Comparison of ENCODE assay signal across 8 cellular contexts in genomic region chr15:74768771-74769342, GRCh38. TPM values are rescaled to one million over a fixed set of nuclear protein-coding genes. Genes with fewer than 3 reads are reported as not detected.
A peak's percentile ranks its signal among the peaks of the same experiment; 100 is the strongest.
DNase-seq lines count a peak whose midpoint lies in the region; ATAC-seq and TF ChIP-seq lines count a peak whose summit lies in the region.

No MANE protein-coding gene starts in this region.

- H3K36me3 ChIP-seq in PC-9 (ENCODE audit: low read depth), result no peaks in the 10 kb centered on the region
- H3K36me3 ChIP-seq in parathyroid adenoma (ENCODE audit: control insufficient read depth, insufficient read depth, low read length), result no peaks in the 10 kb centered on the region

- H3K4me2 ChIP-seq in PC-9 (no peak overlapping the region), parathyroid adenoma (ENCODE audit: low read length) (no peak overlapping the region)

- intact Hi-C loops in PC-9 (cut with micrococcal nuclease; ENCODE audit: unreplicated experiment), result loop anchor here (1.0 kb wide), 2 partner anchors 134 to 396 kb away; no protein-coding TSS in a partner anchor

- no peaks in the 10 kb centered on the region for H3F3A ChIP-seq in PC-9 (ENCODE audit: insufficient read depth, low read depth)

- H2AFZ ChIP-seq in PC-9, result no peak overlapping the region
- H2AFZ ChIP-seq in parathyroid adenoma, result no peak overlapping the region

- no peaks in the 10 kb centered on the region for H3K9me2 ChIP-seq in PC-9 (ENCODE audit: insufficient read depth)

- no TSS peak for BruUV-seq in PC-9 (replicated peaks; lab: Mats Ljungman, UMichigan)

- DNase-seq in COR-L47 (lab: John Stamatoyannopoulos, UW) (peak; percentile 33), HFF-Myc (ENCODE audit: extremely low read depth, low read depth) (no peak), PC-9 (peak in 1 of 2 experiments; percentile 52), globus pallidus (ENCODE audit: low spot score) (peak; percentile 54), ureter (ENCODE audit: low spot score) (no peak)
- DNase-seq in activated naive CD4-positive, alpha-beta T cell (lab: John Stamatoyannopoulos, UW), result peak in 3 of 4 experiments; percentile 28 to 57 (median 30)

- POLR2A ChIA-PET in PC-9 (lab: Charles Lee; ENCODE audit: unreplicated experiment), result interaction anchor here (0.7 kb wide), 1 partner anchor 892 kb away, joined by 11 read pairs; no protein-coding TSS in a partner anchor

- no peak overlapping the region for H3K9ac ChIP-seq in parathyroid adenoma

- no peaks in the 10 kb centered on the region for H4K20me1 ChIP-seq in PC-9 (ENCODE audit: insufficient read depth)

- TF ChIP-seq CTCF in HFF-Myc (IDR thresholded peaks at IDR 0.05; ENCODE audit: low read depth, low read length, missing control alignments), result peak; percentile 82
- peak; percentile 90 for TF ChIP-seq CTCF in PC-9 (conservative IDR thresholded peaks at IDR 0.05)
- peak; percentile 79 for TF ChIP-seq CTCF in parathyroid adenoma (IDR thresholded peaks at IDR 0.05)

- H3K9me3 ChIP-seq in PC-9 (ENCODE audit: insufficient read depth, low read depth) (no peaks in the 10 kb centered on the region), parathyroid adenoma (ENCODE audit: control insufficient read depth, low read length) (no peaks in the 10 kb centered on the region)

- H3K27ac ChIP-seq in PC-9, result no peak overlapping the region
- no peak overlapping the region for H3K27ac ChIP-seq in parathyroid adenoma

- H3K4me1 ChIP-seq in PC-9 (replicated peaks; ENCODE audit: insufficient read depth), result peaks cover 8% of the 10 kb centered on the region
- no peaks in the 10 kb centered on the region for H3K4me1 ChIP-seq in parathyroid adenoma

- no peak for ATAC-seq in HG03175 (IDR thresholded peaks at IDR 0.05; ENCODE audit: unreplicated experiment)

- H3K4me3 ChIP-seq in HFF-Myc (replicated peaks; ENCODE audit: low read depth, low read length) (no peak overlapping the region), PC-9 (no peak overlapping the region), parathyroid adenoma (ENCODE audit: low read depth, low read length) (no peak overlapping the region)

- no peaks in the 10 kb centered on the region for H3K27me3 ChIP-seq in PC-9 (ENCODE audit: insufficient read depth, low read depth)
- no peaks in the 10 kb centered on the region for H3K27me3 ChIP-seq in parathyroid adenoma (ENCODE audit: control insufficient read depth, insufficient read depth, low read length)

- CTCF ChIA-PET in PC-9 (lab: Charles Lee), result interaction anchor here (0.6 to 2.1 kb wide), 9 partner anchors 9 to 380 kb away, joined by 3 to 28 read pairs (median 5); no protein-coding TSS in a partner anchor

- no peaks in the 10 kb centered on the region for H3K79me2 ChIP-seq in PC-9 (ENCODE audit: low read depth)
- H3K79me2 ChIP-seq in parathyroid adenoma, result no peaks in the 10 kb centered on the region

RNA-seq across cellular contexts. Expression of gene CSK, which starts 13.0 kb away (rescaled TPM):
- total RNA-seq in PC-9 (2021) (78.3 TPM in 2 replicates), ureter (61.6 TPM)

RNA-seq across cellular contexts. Expression of gene CYP1A2, which starts 20.2 kb away (rescaled TPM):
- total RNA-seq in PC-9 (2021) (not detected in 2 replicates), ureter (not detected)

RNA-seq across cellular contexts. Expression of gene CYP1A1, which starts 43.5 kb away (rescaled TPM):
- total RNA-seq in PC-9 (2021) (0.33 and 0.39 TPM in 2 replicates), ureter (not detected)

RNA-seq across cellular contexts. Expression of gene LMAN1L, which starts 43.8 kb away (rescaled TPM):
- total RNA-seq in PC-9 (2021) (not detected in 2 replicates), ureter (not detected)

RNA-seq across cellular contexts. Expression of gene CPLX3, which starts 57.6 kb away (rescaled TPM):
- total RNA-seq in PC-9 (2021), result not detected in 2 replicates
- total RNA-seq in ureter, result not detected

Comparison
In these comparisons a context has a peak if more than half of its experiments do, and no peak if none do; other contexts are left out.
1. DNase-seq: peak in COR-L47 (single experiment), activated naive CD4-positive, alpha-beta T cell (3 of 4) and globus pallidus (single experiment); none in HFF-Myc (single experiment) and ureter (single experiment).
2. Peak in every context shown above with its lines, with median percentiles within 50 percentile points of each other: CTCF ChIP-seq.